23 cellular contexts compared by ENCODE assay signal in the genomic region with DNA sequence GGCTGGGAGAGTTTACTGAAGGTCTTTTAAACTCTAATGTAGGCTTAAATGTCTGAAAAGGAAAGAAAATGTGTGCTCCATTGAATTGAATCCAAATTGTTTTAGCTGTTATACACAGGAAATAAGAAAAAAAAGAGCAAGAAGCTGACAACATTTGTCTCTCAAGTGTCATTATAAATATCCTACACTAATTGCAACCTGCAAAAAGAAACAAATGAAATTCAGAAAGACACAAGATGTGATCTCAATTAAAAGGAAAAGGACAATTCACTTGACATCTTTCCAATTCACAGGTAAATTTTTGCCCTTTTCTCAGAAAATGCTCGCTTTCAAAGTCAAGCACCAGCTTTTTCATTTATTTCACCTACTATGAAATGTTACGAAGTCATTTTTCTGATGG.
"Had no signal": no experiment of that assay in that cellular context is flagged by ENCODE, and none has a peak within 500 bp of the region (broad histone marks: within the 10 kb centered on the region; RNA-seq: fewer than 3 reads in every experiment).

No MANE protein-coding gene starts in this region.

- H3K27me3 ChIP-seq: dorsolateral prefrontal cortex, esophagus squamous epithelium, gastrocnemius medialis, heart right ventricle, left lung had no signal

- ATAC-seq: esophagus mucosa; gastrocnemius medialis; heart right ventricle; left cardiac atrium; left lung; left ventricle myocardium superior; lower lobe of right lung; mucosa of descending colon; naive thymus-derived CD8-positive, alpha-beta T cell had no signal

- H3K9me3 ChIP-seq: esophagus squamous epithelium, gastrocnemius medialis, left lung, lower lobe of right lung had no signal

- H3K27ac ChIP-seq: epithelial cell of prostate, esophagus squamous epithelium, gastrocnemius medialis, heart right ventricle, left lung, lower lobe of right lung had no signal

- H3K36me3 ChIP-seq: esophagus squamous epithelium, gastrocnemius medialis, heart right ventricle, left lung, lower lobe of right lung had no signal

- DNase-seq: dermis blood vessel endothelial cell; effector CD4-positive, alpha-beta T cell; effector memory CD4-positive, alpha-beta T cell; endodermal cell; erythroblast; esophagus squamous epithelium; foreskin fibroblast; foreskin melanocyte; gastrocnemius medialis; glutamatergic neuron; head of caudate nucleus; heart right ventricle; left cardiac atrium; left lung; left ventricle myocardium superior; lower lobe of right lung; mesenchymal stem cell; mucosa of descending colon; naive B cell; naive thymus-derived CD8-positive, alpha-beta T cell had no signal

- H3K4me3 ChIP-seq: dorsolateral prefrontal cortex, esophagus squamous epithelium, gastrocnemius medialis, heart right ventricle, left lung, lower lobe of right lung, mucosa of descending colon had no signal

- H3K4me1 ChIP-seq: gastrocnemius medialis, heart right ventricle, left lung, lower lobe of right lung had no signal
